Comparison of ENCODE assay signal across 8 cellular contexts in the genomic region with DNA sequence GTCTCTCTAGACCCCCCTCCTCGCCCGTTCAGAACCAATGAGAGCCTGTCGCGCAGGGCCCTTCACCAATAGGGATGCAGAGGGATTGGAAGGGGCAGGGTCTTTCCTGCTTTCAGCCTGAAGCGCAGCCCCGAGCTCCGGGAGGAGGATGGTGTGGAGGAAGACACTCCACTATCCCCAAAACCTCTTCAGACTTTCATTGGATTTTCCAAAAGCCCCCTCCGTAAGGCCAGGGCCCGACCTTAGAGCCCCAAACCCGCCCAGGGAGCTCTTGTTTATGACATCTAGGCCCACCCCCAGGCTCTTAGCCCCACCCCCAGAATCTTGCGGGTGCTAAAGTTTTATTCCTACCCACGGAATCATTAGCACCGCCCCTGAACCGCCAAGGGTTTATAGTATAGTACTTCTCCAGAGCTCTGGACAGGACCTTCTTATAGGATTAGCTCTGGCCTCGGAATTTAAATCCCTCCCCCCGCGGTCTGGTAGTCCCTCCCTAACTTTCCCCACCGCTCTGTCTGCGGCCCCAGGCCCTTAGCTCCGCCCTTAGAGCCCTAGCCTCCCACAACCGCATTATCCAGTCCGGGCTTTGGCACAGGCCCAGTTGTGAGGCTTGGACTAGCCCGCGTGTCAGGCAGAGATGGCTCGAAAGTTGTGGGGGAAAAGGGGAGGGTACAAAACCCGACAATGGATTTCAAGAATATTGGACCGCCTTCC. TPM values are rescaled to one million over a fixed set of nuclear protein-coding genes. Genes with fewer than 3 reads are reported as not detected.
DNase-seq lines count a peak whose midpoint lies in the region; ATAC-seq and TF ChIP-seq lines count a peak whose summit lies in the region.

No MANE protein-coding gene starts in this region.

- H3K9me3 ChIP-seq in Loucy (ENCODE audit: insufficient read depth, low read depth, low read length) (no peaks in the 10 kb centered on the region), osteoblast (ENCODE audit: low read depth, low read length) (no peaks in the 10 kb centered on the region), thymus (ENCODE audit: control insufficient read depth) (no peaks in the 10 kb centered on the region)

- H2AFZ ChIP-seq in Loucy (ENCODE audit: low read length) = peak overlapping the region; percentile 97
- peak overlapping the region; percentile 91 for H2AFZ ChIP-seq in osteoblast (ENCODE audit: low read length)

- H3F3A ChIP-seq in Loucy (ENCODE audit: low read depth) = peaks cover 5% of the 10 kb centered on the region; the same call in 1 of the 2 replicates

- H3K36me3 ChIP-seq in Loucy (ENCODE audit: insufficient read depth, low read length) (no peaks in the 10 kb centered on the region), osteoblast (ENCODE audit: insufficient read depth, low read length) (no peaks in the 10 kb centered on the region), thymus (ENCODE audit: control insufficient read depth, insufficient read depth) (no peaks in the 10 kb centered on the region)

- H3K27ac Mint-ChIP-seq in activated naive CD4-positive, alpha-beta T cell treated with anti-CD3 and anti-CD28 coated beads, Interleukin-2, amount 50 U/mL, for 72 hours = peak overlapping the region; percentile 82 to 83

- H3K36me3 Mint-ChIP-seq in activated naive CD4-positive, alpha-beta T cell treated with anti-CD3 and anti-CD28 coated beads, Interleukin-2, amount 50 U/mL, for 72 hours = peaks cover 10% of the 10 kb centered on the region in 2 donors

- peaks cover 0 to 6% of the 10 kb centered on the region in 2 donors for H3K9me3 Mint-ChIP-seq in activated naive CD4-positive, alpha-beta T cell treated with anti-CD3 and anti-CD28 coated beads, Interleukin-2, amount 50 U/mL, for 72 hours

- H3K4me2 ChIP-seq in Loucy (ENCODE audit: low read depth, low read length, poor library complexity, severe bottlenecking) (peak overlapping the region; percentile 84), osteoblast (ENCODE audit: insufficient read depth, low read length) (peak overlapping the region; percentile 75)

- peaks cover 15% of the 10 kb centered on the region for H3K4me1 ChIP-seq in Loucy (ENCODE audit: insufficient read depth, low read length, poor library complexity, severe bottlenecking)
- peaks cover 17% of the 10 kb centered on the region for H3K4me1 ChIP-seq in osteoblast (ENCODE audit: insufficient read depth, low read length)
- H3K4me1 ChIP-seq in thymus (ENCODE audit: control insufficient read depth, insufficient read depth, low read length) = peaks cover 11% of the 10 kb centered on the region

- H3K9ac ChIP-seq in Loucy (ENCODE audit: low read depth, low read length, poor library complexity, severe bottlenecking) = peak overlapping the region; percentile 61

- DNase-seq in SKM-1 treated with dmso at 0.1 percent for 144 hours (lab: John Stamatoyannopoulos, UW; ENCODE audit: unreplicated experiment) (peak; percentile 50), SKM-1 (lab: John Stamatoyannopoulos, UW; ENCODE audit: unreplicated experiment) (no peak), SK-MEL-5 (ENCODE audit: low read depth, low spot score) (peak; percentile 95), glomerular visceral epithelial cell (ENCODE audit: extremely low spot score) (peak; percentile 92), osteoblast (ENCODE audit: insufficient read length, low spot score, missing footprints) (peak; percentile 100)
- DNase-seq in activated naive CD4-positive, alpha-beta T cell treated with anti-CD3 and anti-CD28 coated beads, Interleukin-2, amount 50 U/mL, for 72 hours (ENCODE audit: low spot score in 2 of 2) = peak; percentile 83 to 85

- H3K79me2 ChIP-seq in Loucy (ENCODE audit: insufficient read depth, low read length) (no peaks in the 10 kb centered on the region), osteoblast (ENCODE audit: insufficient read depth, low read length) (no peaks in the 10 kb centered on the region)

- H3K27ac ChIP-seq in osteoblast (ENCODE audit: low read depth, low read length) (no peak overlapping the region), thymus (ENCODE audit: low read depth) (peak overlapping the region; percentile 20)

- in situ Hi-C loops in SK-MEL-5 (cut with HindIII; ENCODE audit: low pct_unique_long_range_greater_than_20kb, low sequenced_read_pairs) = no loop called here

- H4K20me1 ChIP-seq in Loucy (ENCODE audit: insufficient read depth, low read length, poor library complexity, severe bottlenecking) (no peaks in the 10 kb centered on the region), osteoblast (ENCODE audit: insufficient read depth, low read length) (no peaks in the 10 kb centered on the region)

- peak; percentile 32 to 51 for ATAC-seq in activated naive CD4-positive, alpha-beta T cell treated with anti-CD3 and anti-CD28 coated beads, Interleukin-2, amount 50 U/mL, for 72 hours

- TF ChIP-seq CTCF in Loucy (conservative IDR thresholded peaks at IDR 0.05; ENCODE audit: low read length) = no peak
- TF ChIP-seq CTCF in osteoblast (IDR thresholded peaks at IDR 0.05; ENCODE audit: extremely low read depth, low read depth, low read length) = no peak

- WGBS in thymus = under 1% methylated on average over 27 of the region's 27 CpGs

- no peaks in the 10 kb centered on the region for H3K9me2 ChIP-seq in Loucy (replicated peaks; ENCODE audit: low read depth, low read length)

- no peaks in the 10 kb centered on the region for H3K27me3 ChIP-seq in Loucy (ENCODE audit: insufficient read depth, low read length, poor library complexity, severe bottlenecking)
- H3K27me3 ChIP-seq in osteoblast (ENCODE audit: insufficient read depth, low read length) = no peaks in the 10 kb centered on the region
- H3K27me3 ChIP-seq in thymus (ENCODE audit: control insufficient read depth, insufficient read depth) = peaks cover 21% of the 10 kb centered on the region

- H3K4me3 ChIP-seq in Loucy (ENCODE audit: low read length, poor library complexity, severe bottlenecking) (peak overlapping the region; percentile 73), osteoblast (ENCODE audit: insufficient read depth, low read length) (peak overlapping the region; percentile 68), thymus (ENCODE audit: low read length) (peak overlapping the region; percentile 61)

RNA-seq across cellular contexts. Expression of a gene that starts 6.6 kb away (rescaled TPM):
- total RNA-seq in SK-MEL-5 (2014; rRNA removed; shearing (Covaris generic)) = 42.8 and 46.8 TPM in 2 replicates
- polyA plus RNA-seq in SK-MEL-5 (2015; cell fraction: cytosol; rRNA removed) = 62.0 and 62.1 TPM in 2 replicates
- polyA plus RNA-seq in SK-MEL-5 (2015; cell fraction: nucleus; rRNA removed) = 113 and 139 TPM in 2 replicates
- 100 to 1,000 TPM; 142 to 161 TPM for total RNA-seq in activated naive CD4-positive, alpha-beta T cell treated with anti-CD3 and anti-CD28 coated beads, Interleukin-2, amount 50 U/mL, for 72 hours
- total RNA-seq in osteoblast = 10.1 and 11.8 TPM in 2 replicates
- 55.2 TPM for polyA plus RNA-seq in thymus

RNA-seq across cellular contexts. Expression of a gene that starts 22.2 kb away (rescaled TPM):
- 0.05 TPM in 1 of 2 replicates, not detected in the other for total RNA-seq in SK-MEL-5 (2014; rRNA removed; shearing (Covaris generic))
- polyA plus RNA-seq in SK-MEL-5 (2015; cell fraction: cytosol; rRNA removed) = 0.02 TPM in 1 of 2 replicates, not detected in the other
- 1.9 and 4.7 TPM in 2 replicates for polyA plus RNA-seq in SK-MEL-5 (2015; cell fraction: nucleus; rRNA removed)
- total RNA-seq in activated naive CD4-positive, alpha-beta T cell treated with anti-CD3 and anti-CD28 coated beads, Interleukin-2, amount 50 U/mL, for 72 hours = 10 to 100 TPM in 1 of 2 donors, 1 to 10 TPM in 1; 7.0 to 15.7 TPM
- total RNA-seq in osteoblast = under 0.01 and 0.88 TPM in 2 replicates
- 1.6 TPM for polyA plus RNA-seq in thymus

RNA-seq across cellular contexts. Expression of a gene that starts 43.8 kb away (rescaled TPM):
- 0.24 TPM in 1 of 2 replicates, not detected in the other for total RNA-seq in SK-MEL-5 (2014; rRNA removed; shearing (Covaris generic))
- polyA plus RNA-seq in SK-MEL-5 (2015; cell fraction: cytosol; rRNA removed) = 0.11 and 0.27 TPM in 2 replicates
- 0.11 and 0.42 TPM in 2 replicates for polyA plus RNA-seq in SK-MEL-5 (2015; cell fraction: nucleus; rRNA removed)
- under 1 TPM in 1 of 2 donors, not detected in 1; 0.09 TPM for total RNA-seq in activated naive CD4-positive, alpha-beta T cell treated with anti-CD3 and anti-CD28 coated beads, Interleukin-2, amount 50 U/mL, for 72 hours
- not detected in 2 replicates for total RNA-seq in osteoblast
- 1.3 TPM for polyA plus RNA-seq in thymus

RNA-seq across cellular contexts. Expression of a gene that starts 46.0 kb away (rescaled TPM):
- 480 and 520 TPM in 2 replicates for total RNA-seq in SK-MEL-5 (2014; rRNA removed; shearing (Covaris generic))
- 156 and 227 TPM in 2 replicates for polyA plus RNA-seq in SK-MEL-5 (2015; cell fraction: cytosol; rRNA removed)
- polyA plus RNA-seq in SK-MEL-5 (2015; cell fraction: nucleus; rRNA removed) = 31.3 and 33.0 TPM in 2 replicates
- 100 to 1,000 TPM; 755 to 839 TPM for total RNA-seq in activated naive CD4-positive, alpha-beta T cell treated with anti-CD3 and anti-CD28 coated beads, Interleukin-2, amount 50 U/mL, for 72 hours
- 139 and 155 TPM in 2 replicates for total RNA-seq in osteoblast
- polyA plus RNA-seq in thymus = 395 TPM

RNA-seq across cellular contexts. Expression of a gene that starts 46.7 kb away (rescaled TPM):
- total RNA-seq in SK-MEL-5 (2014; rRNA removed; shearing (Covaris generic)) = 10.0 and 14.3 TPM in 2 replicates
- 29.0 and 34.5 TPM in 2 replicates for polyA plus RNA-seq in SK-MEL-5 (2015; cell fraction: cytosol; rRNA removed)
- 32.1 and 81.1 TPM in 2 replicates for polyA plus RNA-seq in SK-MEL-5 (2015; cell fraction: nucleus; rRNA removed)
- total RNA-seq in activated naive CD4-positive, alpha-beta T cell treated with anti-CD3 and anti-CD28 coated beads, Interleukin-2, amount 50 U/mL, for 72 hours = 10 to 100 TPM; 21.0 to 30.6 TPM
- 15.6 and 16.5 TPM in 2 replicates for total RNA-seq in osteoblast
- polyA plus RNA-seq in thymus = 8.2 TPM
